3 cellular contexts compared by ENCODE assay signal in the genomic region with DNA sequence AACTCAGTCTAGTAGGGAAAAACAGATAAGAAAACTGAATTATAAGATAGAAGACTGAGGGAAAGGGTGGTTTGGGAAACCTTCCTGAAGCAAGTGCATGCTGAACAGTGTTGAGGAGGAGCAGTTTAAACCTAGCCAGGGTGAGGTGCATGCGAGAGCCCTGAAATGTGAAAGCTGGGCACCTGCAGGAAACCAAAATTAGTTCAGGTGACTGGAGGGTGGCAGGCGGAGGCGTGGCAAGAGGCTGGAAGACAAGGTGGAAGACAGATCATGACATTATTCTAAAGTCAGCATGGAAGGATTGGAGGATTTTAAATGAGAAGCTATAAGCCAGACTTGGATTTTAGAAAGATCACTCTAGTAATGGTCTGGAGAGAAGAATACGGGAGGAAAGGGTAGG.
"Had no signal": no experiment of that assay in that cellular context is flagged by ENCODE, and none has a peak within 500 bp of the region (broad histone marks: within the 10 kb centered on the region; RNA-seq: fewer than 3 reads in every experiment).

No MANE protein-coding gene starts in this region.

- H3K4me3 ChIP-seq: GM12878 had no signal

- DNase-seq: GDM1, GF-D8 had no signal
